8 cellular contexts compared by ENCODE assay signal in genomic region chr17:48611213-48611612, GRCh38. TPM values are rescaled to one million over a fixed set of nuclear protein-coding genes. Genes with fewer than 3 reads are reported as not detected.
DNase-seq lines count a peak whose midpoint lies in the region; ATAC-seq, FAIRE-seq and TF ChIP-seq lines count a peak whose summit lies in the region.

No MANE protein-coding gene starts in this region.

- H3K36me3 ChIP-seq in CD8-positive, alpha-beta T cell (ENCODE audit: insufficient read depth, low read length): no peaks in the 10 kb centered on the region
- H3K36me3 ChIP-seq in HUES64 (ENCODE audit: insufficient read depth, low read length): no peaks in the 10 kb centered on the region
- H3K36me3 ChIP-seq in K562 (ENCODE audit: control insufficient read depth, insufficient read depth, low read length): peaks cover 14% of the 10 kb centered on the region; the same call in 1 of the 3 replicates

- no peak for TF ChIP-seq EP300 in K562 (IDR thresholded peaks at IDR 0.05; ENCODE audit: low read length)

- peak overlapping the region; percentile 71 for H3K4me2 ChIP-seq in K562 (ENCODE audit: insufficient read depth, low read length)

- peaks cover 51% of the 10 kb centered on the region for H3K27me3 ChIP-seq in CD8-positive, alpha-beta T cell (ENCODE audit: insufficient read depth, low read length)
- H3K27me3 ChIP-seq in HUES64 (ENCODE audit: insufficient read depth, low read length) (peaks cover 100% of the 10 kb centered on the region), K562 (ENCODE audit: control insufficient read depth in 2 of 2, insufficient read depth in 2 of 2, low read length in 2 of 2) (no peaks in the 10 kb centered on the region)

- H3K27ac Mint-ChIP-seq in CD8-positive, alpha-beta T cell: no peak overlapping the region
- H3K27ac Mint-ChIP-seq in natural killer cell: peak overlapping the region; percentile 43 to 78

- H3K9me1 ChIP-seq in K562 (ENCODE audit: control insufficient read depth, insufficient read depth, low read length): no peaks in the 10 kb centered on the region

- peak overlapping the region; percentile 90 for H3K4me3 ChIP-seq in CD8-positive, alpha-beta T cell (ENCODE audit: low read depth, low read length)
- peak overlapping the region; percentile 26; the same call in 1 of the 2 replicates for H3K4me3 ChIP-seq in HUES64 (ENCODE audit: low read length)
- H3K4me3 ChIP-seq in K562: peak overlapping the region; percentile 56

- no peak for ATAC-seq in CD8-positive, alpha-beta T cell
- ATAC-seq in K562 (peak; percentile 20), natural killer cell (no peak), HG03135 (IDR thresholded peaks at IDR 0.05; ENCODE audit: unreplicated experiment) (no peak), HG03097 (IDR thresholded peaks at IDR 0.05; ENCODE audit: low FRiP score, unreplicated experiment) (no peak)

- CTCF ChIA-PET in CD8-positive, alpha-beta T cell (lab: Charles Lee): no interaction called here
- CTCF ChIA-PET in K562 (lab: Yijun Ruan, JAX; ENCODE audit: low intra/inter-chr PET ratio): interaction anchor here (0.5 kb wide), 1 partner anchor 586 kb away, joined by 3 read pairs; no protein-coding TSS in a partner anchor

- H3K4me1 ChIP-seq in CD8-positive, alpha-beta T cell (ENCODE audit: insufficient read depth, low read length): peaks cover 49% of the 10 kb centered on the region
- H3K4me1 ChIP-seq in HUES64 (ENCODE audit: insufficient read depth, low read length) (peaks cover 2% of the 10 kb centered on the region; the same call in 1 of the 2 replicates), K562 (replicated peaks in 1 of 2; ENCODE audit: control insufficient read depth in 2 of 2, insufficient read depth in 2 of 2, low read length in 2 of 2) (peaks cover 20 to 50% of the 10 kb centered on the region in 2 experiments)

- intact Hi-C loops in CD8-positive, alpha-beta T cell (cut with DNase I, micrococcal nuclease): no loop called here
- intact Hi-C loops in K562 (cut with micrococcal nuclease): no loop called here
- intact Hi-C loops in natural killer cell (cut with micrococcal nuclease): loop anchor here (5.0 to 10.0 kb wide), 2 partner anchors 111 to 144 kb away; partner anchors contain the start of genes PRAC1 and PRAC2

- POLR2A ChIA-PET in CD8-positive, alpha-beta T cell (lab: Charles Lee): no interaction called here
- POLR2A ChIA-PET in K562 (lab: Yijun Ruan, JAX): no interaction called here

- H3K27ac ChIP-seq in CD8-positive, alpha-beta T cell (ENCODE audit: low read depth, low read length): no peak overlapping the region
- H3K27ac ChIP-seq in HUES64 (ENCODE audit: low read depth, low read length) (no peak overlapping the region), K562 (ENCODE audit: extremely low read depth, low read depth, low read length) (peak overlapping the region; percentile 86)

- TF ChIP-seq CTCF in CD8-positive, alpha-beta T cell (IDR thresholded peaks at IDR 0.05): no peak
- TF ChIP-seq CTCF in K562 (IDR thresholded peaks at IDR 0.05 in 2 of 3, conservative IDR thresholded peaks at IDR 0.05 in 1 of 3; ENCODE audit: insufficient read depth in 2 of 3, low read depth in 1 of 3, low read length in 3 of 3) (no peak), natural killer cell (IDR thresholded peaks at IDR 0.05) (no peak)

- H3K9ac ChIP-seq in HUES64 (ENCODE audit: low read depth, low read length) (no peak overlapping the region), K562 (ENCODE audit: insufficient read depth in 1 of 2, low read depth in 2 of 2, low read length in 2 of 2) (peak overlapping the region; percentile 80 to 94)

- no TSS peak for BruUV-seq in K562 (replicated peaks; lab: Mats Ljungman, UMichigan)

- peaks cover 26% of the 10 kb centered on the region for H3K79me2 ChIP-seq in K562 (ENCODE audit: control insufficient read depth, insufficient read depth, low read length)

- peak overlapping the region; percentile 91 for H3K4me3 Mint-ChIP-seq in CD8-positive, alpha-beta T cell
- H3K4me3 Mint-ChIP-seq in natural killer cell: peak overlapping the region; percentile 98

- DNase-seq in CD8-positive, alpha-beta T cell: no peak
- no peak for DNase-seq in K562 (ENCODE audit: extremely low read depth in 1 of 4, low spot score in 3 of 4)
- DNase-seq in natural killer cell: no peak
- no peak for DNase-seq in activated CD8-positive, alpha-beta memory T cell treated with anti-CD3 and anti-CD28 coated beads, Interleukin-2, amount 50 U/mL, for 4 hours
- no peak for DNase-seq in C1 segment of cervical spinal cord (lab: John Stamatoyannopoulos, UW)

- no peak for FAIRE-seq in K562 (lab: Jason Lieb, UNC)

- no peak for TF ChIP-seq POLR2A in K562 (conservative IDR thresholded peaks at IDR 0.05)

- H2AFZ ChIP-seq in K562 (ENCODE audit: low read depth, low read length): peak overlapping the region; percentile 92

- no peak for TF ChIP-seq RAD21 in K562 (CRISPR knock-in tag; conservative IDR thresholded peaks at IDR 0.05 in 1 of 2, IDR thresholded peaks at IDR 0.05 in 1 of 2)

- in situ Hi-C loops in K562 (cut with MboI): no loop called here

- 5% methylated on average over 21 of the region's 22 CpGs for WGBS in HUES64
- 40% methylated on average over 17 of the region's 22 CpGs for WGBS in K562 (ENCODE audit: insufficient coverage, low coverage, missing lambda C conversion rate)

- no peaks in the 10 kb centered on the region for H3K9me3 Mint-ChIP-seq in CD8-positive, alpha-beta T cell
- H3K9me3 Mint-ChIP-seq in natural killer cell: no peaks in the 10 kb centered on the region

- no peaks in the 10 kb centered on the region for H4K20me1 ChIP-seq in K562 (replicated peaks; ENCODE audit: control insufficient read depth, insufficient read depth, low read length)

- peaks cover 73% of the 10 kb centered on the region for H3K27me3 Mint-ChIP-seq in CD8-positive, alpha-beta T cell (ENCODE audit: low read depth)
- peaks cover 36 to 49% of the 10 kb centered on the region in 2 donors for H3K27me3 Mint-ChIP-seq in natural killer cell (ENCODE audit: low read depth in 2 of 2)

- no peaks in the 10 kb centered on the region for H3K9me3 ChIP-seq in CD8-positive, alpha-beta T cell (ENCODE audit: low read length)
- no peaks in the 10 kb centered on the region for H3K9me3 ChIP-seq in HUES64 (ENCODE audit: insufficient read depth, low read depth, low read length)
- no peaks in the 10 kb centered on the region for H3K9me3 ChIP-seq in K562 (replicated peaks; ENCODE audit: control insufficient read depth, insufficient read depth, low read depth, low read length)

- no peaks in the 10 kb centered on the region for H3K36me3 Mint-ChIP-seq in CD8-positive, alpha-beta T cell
- H3K36me3 Mint-ChIP-seq in natural killer cell: no peaks in the 10 kb centered on the region

- peaks cover 39% of the 10 kb centered on the region for H3K4me1 Mint-ChIP-seq in CD8-positive, alpha-beta T cell (ENCODE audit: low read depth)
- H3K4me1 Mint-ChIP-seq in natural killer cell: peaks cover 43 to 48% of the 10 kb centered on the region in 2 donors

RNA-seq across cellular contexts. Expression of gene HOXB7, which starts 0.4 kb away (rescaled TPM):
- total RNA-seq in CD8-positive, alpha-beta T cell: under 1 TPM in 1 of 2 experiments, not detected in 1; 0.22 TPM
- polyA plus RNA-seq in HUES64 (2013, experiment 1 of 2): 0.20 TPM
- 1.1 TPM for polyA plus RNA-seq in HUES64 (2013, experiment 2 of 2)
- 1.4 and 3.5 TPM in 2 replicates for total RNA-seq in K562 (2011; cell fraction: chromatin; rRNA removed; ENCODE audit: low replicate concordance)
- 0.79 and 1.5 TPM in 2 replicates for total RNA-seq in K562 (2011; cell fraction: nucleolus; rRNA removed)
- total RNA-seq in K562 (2011; cell fraction: nucleoplasm; rRNA removed): 2.1 TPM in 2 replicates
- total RNA-seq in K562 (2014; rRNA removed): 8.3 and 11.0 TPM in 2 replicates
- total RNA-seq in K562 (2014; rRNA removed; fragmentation: Illumina TruSeq; extraction: Trizol): 13.5 and 14.7 TPM in 2 replicates
- 14.8 and 16.7 TPM in 2 replicates for total RNA-seq in K562 (2015; rRNA removed; fragmentation: Illumina TruSeq; extraction: Trizol)
- 8.2 and 10.8 TPM in 2 replicates for total RNA-seq in K562 (2021)
- polyA plus RNA-seq in K562 (2011; rRNA removed): 5.5 and 5.9 TPM in 2 replicates
- 8.3 and 8.4 TPM in 2 replicates for polyA plus RNA-seq in K562 (2011; cell fraction: cytosol; rRNA removed)
- polyA plus RNA-seq in K562 (2011; cell fraction: nucleus; rRNA removed): 2.7 and 3.9 TPM in 2 replicates
- 10.4 and 16.5 TPM in 2 replicates for polyA plus RNA-seq in K562 (2012)
- 10.3 and 11.6 TPM in 2 replicates for polyA plus RNA-seq in K562 (2014; fragmentation: Illumina TruSeq; extraction: Trizol)
- 1 to 10 TPM; 5.7 to 5.8 TPM for polyA plus RNA-seq in K562 (2014; fragmentation: Nextera tagmentation; extraction: Ambion mirVana)
- polyA plus RNA-seq in K562 (2014; rRNA removed): 11.1 and 13.9 TPM in 2 replicates
- polyA minus RNA-seq in K562 (2011; rRNA and poly(A)+ RNA removed): 1.9 and 2.5 TPM in 2 replicates
- polyA minus RNA-seq in K562 (2011; cell fraction: cytosol; rRNA and poly(A)+ RNA removed): 2.9 and 3.5 TPM in 2 replicates
- polyA minus RNA-seq in K562 (2011; cell fraction: nucleus; rRNA and poly(A)+ RNA removed): 0.67 and 2.3 TPM in 2 replicates
- 1 to 10 TPM in 1 of 3 donors, under 1 TPM in 2; 0.45 to 1.4 (median 0.97) TPM for total RNA-seq in natural killer cell

RNA-seq across cellular contexts. Expression of gene HOXB8, which starts 3.9 kb away (rescaled TPM):
- not detected for total RNA-seq in CD8-positive, alpha-beta T cell
- polyA plus RNA-seq in HUES64 (2013, experiment 1 of 2): 2.6 TPM
- 4.0 TPM for polyA plus RNA-seq in HUES64 (2013, experiment 2 of 2)
- total RNA-seq in K562 (2011; cell fraction: chromatin; rRNA removed; ENCODE audit: low replicate concordance): 13.9 and 15.4 TPM in 2 replicates
- 8.9 and 11.7 TPM in 2 replicates for total RNA-seq in K562 (2011; cell fraction: nucleolus; rRNA removed)
- total RNA-seq in K562 (2011; cell fraction: nucleoplasm; rRNA removed): 12.5 and 25.9 TPM in 2 replicates
- total RNA-seq in K562 (2014; rRNA removed) (5.1 and 9.3 TPM in 2 replicates), K562 (2014; rRNA removed; fragmentation: Illumina TruSeq; extraction: Trizol) (1.5 and 2.9 TPM in 2 replicates), K562 (2015; rRNA removed; fragmentation: Illumina TruSeq; extraction: Trizol) (2.1 and 2.5 TPM in 2 replicates), K562 (2021) (14.9 and 17.7 TPM in 2 replicates), natural killer cell (not detected)
- polyA plus RNA-seq in K562 (2011; rRNA removed) (3.6 and 4.6 TPM in 2 replicates), K562 (2014; fragmentation: Illumina TruSeq; extraction: Trizol) (7.0 and 8.3 TPM in 2 replicates), K562 (2014; fragmentation: Nextera tagmentation; extraction: Ambion mirVana) (1 to 10 TPM in 1 of 2 experiments, under 1 TPM in 1; 0.52 to 1.2 TPM), K562 (2014; rRNA removed) (18.8 and 23.8 TPM in 2 replicates)
- 7.3 and 10.8 TPM in 2 replicates for polyA plus RNA-seq in K562 (2011; cell fraction: cytosol; rRNA removed)
- polyA plus RNA-seq in K562 (2011; cell fraction: nucleus; rRNA removed): 16.6 and 22.3 TPM in 2 replicates
- polyA plus RNA-seq in K562 (2012): 5.9 and 20.0 TPM in 2 replicates
- polyA minus RNA-seq in K562 (2011; rRNA and poly(A)+ RNA removed): 1.8 and 2.2 TPM in 2 replicates
- polyA minus RNA-seq in K562 (2011; cell fraction: cytosol; rRNA and poly(A)+ RNA removed): 2.4 and 7.1 TPM in 2 replicates
- 3.1 and 4.2 TPM in 2 replicates for polyA minus RNA-seq in K562 (2011; cell fraction: nucleus; rRNA and poly(A)+ RNA removed)

RNA-seq across cellular contexts. Expression of gene HOXB6, which starts 6.4 kb away (rescaled TPM):
- under 1 TPM in 1 of 2 experiments, not detected in 1; 0.19 TPM for total RNA-seq in CD8-positive, alpha-beta T cell
- 1.0 TPM for polyA plus RNA-seq in HUES64 (2013, experiment 1 of 2)
- polyA plus RNA-seq in HUES64 (2013, experiment 2 of 2): 1.8 TPM
- total RNA-seq in K562 (2011; cell fraction: chromatin; rRNA removed; ENCODE audit: low replicate concordance): 18.7 and 26.2 TPM in 2 replicates
- 10.4 and 11.2 TPM in 2 replicates for total RNA-seq in K562 (2011; cell fraction: nucleolus; rRNA removed)
- total RNA-seq in K562 (2011; cell fraction: nucleoplasm; rRNA removed): 12.0 and 17.8 TPM in 2 replicates
- total RNA-seq in K562 (2014; rRNA removed) (6.5 and 9.1 TPM in 2 replicates), K562 (2014; rRNA removed; fragmentation: Illumina TruSeq; extraction: Trizol) (3.9 and 4.9 TPM in 2 replicates), K562 (2015; rRNA removed; fragmentation: Illumina TruSeq; extraction: Trizol) (7.3 and 7.5 TPM in 2 replicates), K562 (2021) (10.6 and 14.2 TPM in 2 replicates), natural killer cell (not detected)
- polyA plus RNA-seq in K562 (2011; rRNA removed) (2.3 and 3.0 TPM in 2 replicates), K562 (2014; fragmentation: Illumina TruSeq; extraction: Trizol) (4.0 and 7.7 TPM in 2 replicates), K562 (2014; fragmentation: Nextera tagmentation; extraction: Ambion mirVana) (1 to 10 TPM; 1.2 to 1.9 TPM), K562 (2014; rRNA removed) (13.7 and 14.8 TPM in 2 replicates)
- polyA plus RNA-seq in K562 (2011; cell fraction: cytosol; rRNA removed): 3.7 and 4.0 TPM in 2 replicates
- polyA plus RNA-seq in K562 (2011; cell fraction: nucleus; rRNA removed): 16.7 and 17.3 TPM in 2 replicates
- 9.7 and 11.7 TPM in 2 replicates for polyA plus RNA-seq in K562 (2012)
- polyA minus RNA-seq in K562 (2011; rRNA and poly(A)+ RNA removed): 0.42 and 0.63 TPM in 2 replicates
- polyA minus RNA-seq in K562 (2011; cell fraction: cytosol; rRNA and poly(A)+ RNA removed): 1.3 TPM in 1 of 2 replicates, not detected in the other
- polyA minus RNA-seq in K562 (2011; cell fraction: nucleus; rRNA and poly(A)+ RNA removed): 3.5 and 8.1 TPM in 2 replicates

RNA-seq across cellular contexts. Expression of gene HOXB9, which starts 14.9 kb away (rescaled TPM):
- total RNA-seq in CD8-positive, alpha-beta T cell: not detected
- 6.2 TPM for polyA plus RNA-seq in HUES64 (2013, experiment 1 of 2)
- polyA plus RNA-seq in HUES64 (2013, experiment 2 of 2): 11.3 TPM
- total RNA-seq in K562 (2011; cell fraction: chromatin; rRNA removed; ENCODE audit: low replicate concordance): 92.5 and 108 TPM in 2 replicates
- 55.1 and 62.2 TPM in 2 replicates for total RNA-seq in K562 (2011; cell fraction: nucleolus; rRNA removed)
- 83.2 and 118 TPM in 2 replicates for total RNA-seq in K562 (2011; cell fraction: nucleoplasm; rRNA removed)
- total RNA-seq in K562 (2014; rRNA removed) (77.6 and 91.3 TPM in 2 replicates), K562 (2014; rRNA removed; fragmentation: Illumina TruSeq; extraction: Trizol) (64.8 and 71.4 TPM in 2 replicates), K562 (2015; rRNA removed; fragmentation: Illumina TruSeq; extraction: Trizol) (54.3 and 54.6 TPM in 2 replicates), K562 (2021) (136 and 146 TPM in 2 replicates), natural killer cell (1 to 10 TPM in 1 of 3 donors, under 1 TPM in 2; 0.12 to 1.0 (median 0.18) TPM)
- polyA plus RNA-seq in K562 (2011; rRNA removed) (104 and 141 TPM in 2 replicates), K562 (2014; fragmentation: Illumina TruSeq; extraction: Trizol) (187 and 196 TPM in 2 replicates), K562 (2014; fragmentation: Nextera tagmentation; extraction: Ambion mirVana) (1 to 10 TPM; 3.1 to 5.2 TPM), K562 (2014; rRNA removed) (136 and 145 TPM in 2 replicates)
- 113 and 142 TPM in 2 replicates for polyA plus RNA-seq in K562 (2011; cell fraction: cytosol; rRNA removed)
- 117 and 138 TPM in 2 replicates for polyA plus RNA-seq in K562 (2011; cell fraction: nucleus; rRNA removed)
- polyA plus RNA-seq in K562 (2012): 89.9 and 176 TPM in 2 replicates
- 54.1 and 61.9 TPM in 2 replicates for polyA minus RNA-seq in K562 (2011; rRNA and poly(A)+ RNA removed)
- polyA minus RNA-seq in K562 (2011; cell fraction: cytosol; rRNA and poly(A)+ RNA removed): 46.9 and 52.2 TPM in 2 replicates
- 28.9 and 46.7 TPM in 2 replicates for polyA minus RNA-seq in K562 (2011; cell fraction: nucleus; rRNA and poly(A)+ RNA removed)

RNA-seq across cellular contexts. Expression of gene HOXB5, which starts 17.6 kb away (rescaled TPM):
- total RNA-seq in CD8-positive, alpha-beta T cell: not detected
- 0.40 TPM for polyA plus RNA-seq in HUES64 (2013, experiment 1 of 2)
- polyA plus RNA-seq in HUES64 (2013, experiment 2 of 2): 0.63 TPM
- total RNA-seq in K562 (2011; cell fraction: chromatin; rRNA removed; ENCODE audit: low replicate concordance): 4.9 and 5.1 TPM in 2 replicates
- 1.8 and 2.0 TPM in 2 replicates for total RNA-seq in K562 (2011; cell fraction: nucleolus; rRNA removed)
- total RNA-seq in K562 (2011; cell fraction: nucleoplasm; rRNA removed): 2.4 and 3.7 TPM in 2 replicates
- 0.27 and 0.57 TPM in 2 replicates for total RNA-seq in K562 (2014; rRNA removed)
- 0.38 and 0.65 TPM in 2 replicates for total RNA-seq in K562 (2014; rRNA removed; fragmentation: Illumina TruSeq; extraction: Trizol)
- 0.75 and 0.80 TPM in 2 replicates for total RNA-seq in K562 (2015; rRNA removed; fragmentation: Illumina TruSeq; extraction: Trizol)
- total RNA-seq in K562 (2021): 2.4 and 2.6 TPM in 2 replicates
- polyA plus RNA-seq in K562 (2011; rRNA removed): 0.36 and 0.87 TPM in 2 replicates
- polyA plus RNA-seq in K562 (2011; cell fraction: cytosol; rRNA removed): 0.36 and 0.52 TPM in 2 replicates
- 3.7 TPM in 2 replicates for polyA plus RNA-seq in K562 (2011; cell fraction: nucleus; rRNA removed)
- 2.9 and 6.4 TPM in 2 replicates for polyA plus RNA-seq in K562 (2012)
- polyA plus RNA-seq in K562 (2014; fragmentation: Illumina TruSeq; extraction: Trizol): 1.4 and 1.5 TPM in 2 replicates
- polyA plus RNA-seq in K562 (2014; fragmentation: Nextera tagmentation; extraction: Ambion mirVana): under 1 TPM; 0.24 to 0.25 TPM
- 2.7 and 3.2 TPM in 2 replicates for polyA plus RNA-seq in K562 (2014; rRNA removed)
- polyA minus RNA-seq in K562 (2011; rRNA and poly(A)+ RNA removed): 0.11 and 0.15 TPM in 2 replicates
- polyA minus RNA-seq in K562 (2011; cell fraction: cytosol; rRNA and poly(A)+ RNA removed): 0.38 and 0.82 TPM in 2 replicates
- polyA minus RNA-seq in K562 (2011; cell fraction: nucleus; rRNA and poly(A)+ RNA removed): 0.54 and 1.1 TPM in 2 replicates
- total RNA-seq in natural killer cell: not detected

Comparison
In these comparisons a context has a peak if more than half of its experiments do, and no peak if none do; other contexts are left out.
1. H3K4me3 ChIP-seq: peak in every context shown above with its lines; median percentile 90 in CD8-positive, alpha-beta T cell; 56 in K562; 26 in HUES64.
2. RNA of gene HOXB6, which starts 6.4 kb away (total RNA-seq): 3.9 to 26.2 TPM in K562; 0.19 TPM in CD8-positive, alpha-beta T cell and not detected in natural killer cell; every median in the first group is over 4 times any median in the second.